Comparison of ENCODE assay signal across 1 cellular context in genomic region chr1:20212099-20212684, GRCh38.
TF ChIP-seq lines count a peak whose summit lies in the region.

No MANE protein-coding gene starts in this region.

TF ChIP-seq in K562, 482 proteins besides CTCF, POLR2A, EP300 and RAD21 (continues in another document):
- TF ChIP-seq PREB (CRISPR knock-in tag; IDR thresholded peaks at IDR 0.05) (0 out of 2 replicates have a peak, but pooled peaks have one; percentile 58), ELK1 (CRISPR knock-in tag; IDR thresholded peaks at IDR 0.05) (no peak), ZBTB40 (IDR thresholded peaks at IDR 0.05) (no peak), ZBTB40 (CRISPR knock-in tag; IDR thresholded peaks at IDR 0.05) (no peak), AFF4 (CRISPR knock-in tag; IDR thresholded peaks at IDR 0.05) (0 out of 2 replicates have a peak, but pooled peaks have one; percentile 35), ZNF134 (CRISPR knock-in tag; conservative IDR thresholded peaks at IDR 0.05) (no peak), TEAD4 (IDR thresholded peaks at IDR 0.05; ENCODE audit: low read length) (0 out of 2 replicates have a peak, but pooled peaks have one; percentile 8), TEAD4 (CRISPR knock-in tag; IDR thresholded peaks at IDR 0.05; ENCODE audit: borderline replicate concordance) (no peak), SPI1 (IDR thresholded peaks at IDR 0.05; ENCODE audit: borderline replicate concordance, low read depth, low read length) (peak; percentile 23; the same call in 1 of the 2 replicates), AFF1 (IDR thresholded peaks at IDR 0.05; ENCODE audit: low read depth in 1 of 2, partially characterized antibody in 2 of 2) (no peak), PTTG1 (tag; IDR thresholded peaks at IDR 0.05; ENCODE audit: low read depth) (no peak), ZBTB33 (CRISPR knock-in tag; IDR thresholded peaks at IDR 0.05) (no peak), FOXA1 (IDR thresholded peaks at IDR 0.05; ENCODE audit: borderline replicate concordance) (no peak), RBM39 (optimal IDR thresholded peaks at IDR 0.05; ENCODE audit: low read depth, low read length) (no peak), ZBTB2 (IDR thresholded peaks at IDR 0.05) (no peak), TEAD1 (CRISPR knock-in tag; IDR thresholded peaks at IDR 0.05) (no peak), ZNF561 (CRISPR knock-in tag; conservative IDR thresholded peaks at IDR 0.05) (no peak), MTA2 (IDR thresholded peaks at IDR 0.05; ENCODE audit: low read depth) (no peak), EP400 (IDR thresholded peaks at IDR 0.05) (no peak), CBX1 (IDR thresholded peaks at IDR 0.05; ENCODE audit: low read depth) (no peak), FOXJ3 (CRISPR knock-in tag; IDR thresholded peaks at IDR 0.05) (no peak), U2AF2 (optimal IDR thresholded peaks at IDR 0.05; ENCODE audit: low read depth, low read length) (no peak), HIVEP1 (CRISPR knock-in tag; IDR thresholded peaks at IDR 0.05) (0 out of 2 replicates have a peak, but pooled peaks have one; percentile 18), YBX1 (IDR thresholded peaks at IDR 0.05) (no peak), POLR2AphosphoS5 (IDR thresholded peaks at IDR 0.05; ENCODE audit: control insufficient read depth, insufficient read depth, low read depth, low read length) (no peak), ILF3 (IDR thresholded peaks at IDR 0.05; ENCODE audit: borderline replicate concordance) (no peak), ZNF785 (CRISPR knock-in tag; IDR thresholded peaks at IDR 0.05) (no peak), RBBP5 (IDR thresholded peaks at IDR 0.05; ENCODE audit: borderline replicate concordance, insufficient read depth, low read length, poor library complexity, severe bottlenecking) (no peak), ZNF696 (CRISPR knock-in tag; conservative IDR thresholded peaks at IDR 0.05) (no peak), ZNF408 (CRISPR knock-in tag; IDR thresholded peaks at IDR 0.05; ENCODE audit: low read depth) (no peak), MNT (conservative IDR thresholded peaks at IDR 0.05) (no peak)
